In genomic region chr22:46971141-46971775, GRCh38 we compare ENCODE assay signal across 10 cellular contexts.
DNase-seq lines count a peak whose midpoint lies in the region; ATAC-seq, FAIRE-seq and TF ChIP-seq lines count a peak whose summit lies in the region.
"Had no signal": no experiment of that assay in that cellular context is flagged by ENCODE, and none has a peak within 500 bp of the region (broad histone marks: within the 10 kb centered on the region; RNA-seq: fewer than 3 reads in every experiment).

No MANE protein-coding gene starts in this region.

- BruUV-seq in endothelial cell of umbilical vein (replicated peaks; lab: Mats Ljungman, UMichigan), result no TSS peak

- H4K20me1 ChIP-seq in endothelial cell of umbilical vein (replicated peaks; ENCODE audit: control insufficient read depth, extremely low read depth, insufficient read depth, low read length), result no peaks in the 10 kb centered on the region

- dilution Hi-C loops in endothelial cell of umbilical vein (cut with MboI; ENCODE audit: extremely low pct_ligation_motif_present, low sequenced_read_pairs), result no loop called here

- DNase-seq in DMS153 (lab: John Stamatoyannopoulos, UW) (peak; percentile 28), DMS153 treated with DMSO at 0.1 percent for 48 hours (lab: John Stamatoyannopoulos, UW; ENCODE audit: unreplicated experiment) (no peak), endothelial cell of umbilical vein (ENCODE audit: low read depth, low spot score) (peak; percentile 98), lung (ENCODE audit: low spot score) (no peak), SKM-1 (lab: John Stamatoyannopoulos, UW; ENCODE audit: unreplicated experiment) (no peak), AML-193 (lab: John Stamatoyannopoulos, UW) (no peak)

- no peaks in the 10 kb centered on the region for H3K9me1 ChIP-seq in endothelial cell of umbilical vein (replicated peaks; ENCODE audit: control insufficient read depth, extremely low read depth, insufficient read depth, low read length)

- peak; percentile 99 for FAIRE-seq in endothelial cell of umbilical vein (lab: Jason Lieb, UNC)

- no peak overlapping the region for H3K4me3 ChIP-seq in endothelial cell of umbilical vein (replicated peaks in 1 of 3; ENCODE audit: insufficient read depth in 1 of 3, low read depth in 1 of 3, low read length in 3 of 3)
- no peak overlapping the region for H3K4me3 ChIP-seq in lung
- H3K4me3 ChIP-seq in subcutaneous abdominal adipose tissue (ENCODE audit: low read depth in 1 of 5, low read length in 5 of 5), result peak overlapping the region in 1 of 5 donors; percentile 11

- POLR2A ChIA-PET in endothelial cell of umbilical vein (lab: Charles Lee), result no interaction called here

- no peaks in the 10 kb centered on the region for H3K27me3 ChIP-seq in endothelial cell of umbilical vein (ENCODE audit: control insufficient read depth in 2 of 2, insufficient read depth in 2 of 2, low read length in 2 of 2)
- no peaks in the 10 kb centered on the region for H3K27me3 ChIP-seq in lung (ENCODE audit: control insufficient read depth, insufficient read depth)
- H3K27me3 ChIP-seq in subcutaneous abdominal adipose tissue (ENCODE audit: control insufficient read depth in 5 of 5, insufficient read depth in 4 of 5, low read length in 5 of 5), result no peaks in the 10 kb centered on the region

- H3K36me3 ChIP-seq in endothelial cell of umbilical vein (ENCODE audit: control insufficient read depth in 2 of 2, extremely low read depth in 1 of 2, insufficient read depth in 2 of 2, low read length in 2 of 2), result peaks cover 0 to 7% of the 10 kb centered on the region in 2 experiments
- H3K36me3 ChIP-seq in lung (ENCODE audit: control insufficient read depth in 2 of 2, insufficient read depth in 2 of 2, low read length in 2 of 2), result peaks cover 0 to 5% of the 10 kb centered on the region in 2 donors
- H3K36me3 ChIP-seq in subcutaneous abdominal adipose tissue (ENCODE audit: control insufficient read depth in 5 of 5, insufficient read depth in 5 of 5, low read length in 5 of 5), result peaks cover 0 to 30% (median 16%) of the 10 kb centered on the region in 5 donors

- H3K9me3 ChIP-seq in endothelial cell of umbilical vein (replicated peaks; ENCODE audit: control insufficient read depth, insufficient read depth, low read length) (no peaks in the 10 kb centered on the region), lung (ENCODE audit: control insufficient read depth in 2 of 2, insufficient read depth in 1 of 2, low read length in 1 of 2) (no peaks in the 10 kb centered on the region), subcutaneous abdominal adipose tissue (ENCODE audit: control insufficient read depth in 5 of 5, low read length in 5 of 5) (no peaks in the 10 kb centered on the region)

- H3K79me2 ChIP-seq in endothelial cell of umbilical vein (ENCODE audit: control insufficient read depth, insufficient read depth, low read length), result no peaks in the 10 kb centered on the region

- intact Hi-C loops in endothelial cell of umbilical vein (cut with micrococcal nuclease), result loop anchor here (1.0 kb wide), 2 partner anchors 14 to 29 kb away; no protein-coding TSS in a partner anchor

- WGBS in lung, 2 donors, result 51 to 55% methylated on average over 16 of the region's 16 CpGs

- TF ChIP-seq CTCF in endothelial cell of umbilical vein (IDR thresholded peaks at IDR 0.05; ENCODE audit: extremely low read depth in 1 of 2, insufficient read depth in 1 of 2, low read depth in 1 of 2, low read length in 2 of 2) (no peak), lung (IDR thresholded peaks at IDR 0.05; ENCODE audit: control extremely low read depth, extremely low read depth) (no peak)

- peak overlapping the region; percentile 60 for H3K9ac ChIP-seq in endothelial cell of umbilical vein (replicated peaks; ENCODE audit: extremely low read depth, insufficient read depth, low read length)
- peak overlapping the region in 1 of 5 donors; percentile 31 for H3K9ac ChIP-seq in subcutaneous abdominal adipose tissue (ENCODE audit: low read length in 5 of 5)

- peak; percentile 70 for ATAC-seq in lung (ENCODE audit: insufficient read depth, low FRiP score)
- no peak for ATAC-seq in HG02870 (IDR thresholded peaks at IDR 0.05; ENCODE audit: unreplicated experiment)
- ATAC-seq: T-cell had no signal

- H3K4me1 ChIP-seq in endothelial cell of umbilical vein (ENCODE audit: control insufficient read depth, extremely low read depth, insufficient read depth, low read length) (peaks cover 20% of the 10 kb centered on the region), lung (ENCODE audit: control insufficient read depth in 2 of 2, insufficient read depth in 2 of 2, low read length in 2 of 2) (peaks cover 7 to 22% of the 10 kb centered on the region in 2 donors), subcutaneous abdominal adipose tissue (ENCODE audit: control insufficient read depth in 5 of 5, insufficient read depth in 5 of 5, low read length in 5 of 5) (peaks cover 2 to 21% (median 12%) of the 10 kb centered on the region in 5 donors)

- H2AFZ ChIP-seq in endothelial cell of umbilical vein (ENCODE audit: low read depth, low read length), result peak overlapping the region; percentile 45

- peak overlapping the region; percentile 18 for H3K4me2 ChIP-seq in endothelial cell of umbilical vein (ENCODE audit: insufficient read depth, low read length)

- H3K27ac ChIP-seq in endothelial cell of umbilical vein (ENCODE audit: insufficient read depth, low read depth, low read length) (peak overlapping the region; percentile 81), lung (ENCODE audit: low read depth in 1 of 2, low read length in 1 of 2) (peak overlapping the region; percentile 59 to 86), subcutaneous abdominal adipose tissue (ENCODE audit: low read depth, low read length) (peak overlapping the region; percentile 60)
- H3K27ac ChIP-seq: 22Rv1 had no signal

- TF ChIP-seq POLR2A in endothelial cell of umbilical vein (IDR thresholded peaks at IDR 0.05; ENCODE audit: low read depth, low read length), result no peak

- CTCF ChIA-PET in endothelial cell of umbilical vein (lab: Charles Lee), result interaction anchor here (1.0 to 1.3 kb wide), 2 partner anchors 25 to 126 kb away, joined by 3 read pairs; no protein-coding TSS in a partner anchor

TF ChIP-seq in endothelial cell of umbilical vein, 7 proteins besides CTCF, POLR2A, EP300 and RAD21:
- peak; percentile 74 for TF ChIP-seq GATA2 (IDR thresholded peaks at IDR 0.05; ENCODE audit: insufficient read depth, insufficient read length, low read depth, low read length)
- peak; percentile 38 for TF ChIP-seq FOS (IDR thresholded peaks at IDR 0.05; ENCODE audit: borderline replicate concordance, insufficient read depth, low read length)
- peak; percentile 39 for TF ChIP-seq POLR2AphosphoS5 (IDR thresholded peaks at IDR 0.05; ENCODE audit: insufficient read depth, low read depth, low read length)
- peak; percentile 4 for TF ChIP-seq JUN (IDR thresholded peaks at IDR 0.05; ENCODE audit: borderline replicate concordance, insufficient read depth, insufficient read length, low read depth)
- TF ChIP-seq MAX (IDR thresholded peaks at IDR 0.05; ENCODE audit: insufficient read depth, insufficient read length), result no peak
- TF ChIP-seq EZH2 (IDR thresholded peaks at IDR 0.05; ENCODE audit: borderline replicate concordance, low read depth, low read length, severe bottlenecking), result no peak
- no peak for TF ChIP-seq MYC (IDR thresholded peaks at IDR 0.05; ENCODE audit: low read depth, low read length)

Comparison
In these comparisons a context has a peak if more than half of its experiments do, and no peak if none do; other contexts are left out.
1. DNase-seq: peak in DMS153 (single experiment) and endothelial cell of umbilical vein (single experiment); none in DMS153 treated with DMSO at 0.1 percent for 48 hours (single experiment), lung (single experiment), SKM-1 (single experiment) and AML-193 (0 of 2).
2. Peak in every context shown above with its lines, with median percentiles within 50 percentile points of each other: H3K27ac ChIP-seq.